1 cellular context compared by ENCODE assay signal in the genomic region with DNA sequence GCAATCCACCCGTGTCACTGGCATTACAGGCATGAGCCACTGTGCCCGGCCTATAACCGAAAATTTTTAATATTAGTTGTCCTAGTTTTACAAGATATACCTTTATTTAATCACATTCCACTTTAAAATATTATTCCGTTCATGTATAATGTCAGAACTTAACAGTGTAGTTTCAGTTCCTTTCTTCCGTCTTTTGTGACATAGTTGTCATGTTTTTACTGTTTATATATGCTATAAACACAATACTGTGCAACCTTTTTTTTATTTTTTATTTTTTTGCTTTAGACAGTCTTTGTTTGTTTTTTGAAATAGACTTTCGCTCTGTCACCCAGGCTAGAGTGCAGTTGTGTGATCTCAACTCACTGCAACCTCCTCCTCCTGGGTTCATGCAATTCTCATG.
TF ChIP-seq lines count a peak whose summit lies in the region.

No MANE protein-coding gene starts in this region.

TF ChIP-seq in GM23338, 12 proteins besides CTCF, POLR2A, EP300 and RAD21 (continued from another document):
- no peak for TF ChIP-seq ZNF462 (CRISPR knock-in tag; IDR thresholded peaks at IDR 0.05)
